In the genomic region with DNA sequence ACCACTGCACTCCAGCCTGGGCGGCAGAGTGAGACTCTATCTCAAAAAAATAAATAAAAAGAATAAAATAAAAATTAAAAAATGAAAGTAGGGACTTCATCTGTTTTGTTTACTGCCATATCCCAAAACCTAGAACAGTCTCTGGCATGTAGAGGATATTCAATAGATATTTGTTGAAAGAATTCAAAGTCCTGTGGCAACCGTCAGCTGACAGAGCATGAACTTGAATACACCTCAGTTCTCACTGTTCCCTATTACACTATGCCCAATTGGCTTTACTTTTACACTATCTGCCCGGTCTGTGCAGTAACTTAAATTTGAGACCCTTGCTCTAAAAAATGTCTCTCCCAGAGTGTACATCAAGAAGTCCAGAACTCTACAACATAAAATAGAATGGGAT, we compare ENCODE assay signal across 26 cellular contexts.
"Had no signal": no experiment of that assay in that cellular context is flagged by ENCODE, and none has a peak within 500 bp of the region (broad histone marks: within the 10 kb centered on the region; RNA-seq: fewer than 3 reads in every experiment).

No MANE protein-coding gene starts in this region.

- H3K36me3 Mint-ChIP-seq: immature natural killer cell; mesothelial cell of epicardium; naive thymus-derived CD4-positive, alpha-beta T cell had no signal

- ATAC-seq: effector memory CD8-positive, alpha-beta T cell; esophagus mucosa; gastrocnemius medialis; heart right ventricle; lower lobe of right lung; naive thymus-derived CD4-positive, alpha-beta T cell had no signal

- DNase-seq: colonic mucosa; cortex of kidney; effector CD8-positive, alpha-beta T cell; effector memory CD8-positive, alpha-beta T cell; endodermal cell; erythroblast; esophagus squamous epithelium; foreskin fibroblast; foreskin melanocyte; gastrocnemius medialis; glutamatergic neuron; head of caudate nucleus; heart right ventricle; hippocampal formation; immature natural killer cell; islet precursor cell; kidney; kidney glomerular epithelial cell; left ventricle myocardium inferior; lower lobe of right lung; mesenchymal stem cell; naive thymus-derived CD4-positive, alpha-beta T cell had no signal

- H3K36me3 ChIP-seq: colonic mucosa, esophagus squamous epithelium, gastrocnemius medialis, heart right ventricle, left ventricle myocardium inferior, lower lobe of right lung had no signal

- H3K4me1 Mint-ChIP-seq: immature natural killer cell had no signal

- H3K27ac ChIP-seq: colonic mucosa, epithelial cell of prostate, esophagus squamous epithelium, gastrocnemius medialis, heart right ventricle, left ventricle myocardium inferior, lower lobe of right lung had no signal

- H3K27me3 ChIP-seq: colonic mucosa, gastrocnemius medialis, heart right ventricle had no signal

- H3K9me3 ChIP-seq: colonic mucosa, esophagus squamous epithelium, gastrocnemius medialis, heart right ventricle, left ventricle myocardium inferior, lower lobe of right lung had no signal

- H3K4me3 ChIP-seq: colonic mucosa, esophagus squamous epithelium, gastrocnemius medialis, heart right ventricle, left ventricle myocardium inferior, lower lobe of right lung had no signal

- H3K27me3 Mint-ChIP-seq: dendritic cell treated with granulocyte-macrophage colony-stimulating factor and Interleukin-4, amounts not matched to agents 40 ng/mL and 50 ng/mL, for 4 days; effector memory CD8-positive, alpha-beta T cell had no signal

- H3K9me3 Mint-ChIP-seq: dendritic cell treated with granulocyte-macrophage colony-stimulating factor and Interleukin-4, amounts not matched to agents 40 ng/mL and 50 ng/mL, for 4 days; effector memory CD8-positive, alpha-beta T cell; endodermal cell; mesothelial cell of epicardium; naive thymus-derived CD4-positive, alpha-beta T cell had no signal

- H3K4me1 ChIP-seq: colonic mucosa, lower lobe of right lung had no signal

- H3K4me3 Mint-ChIP-seq: dendritic cell treated with granulocyte-macrophage colony-stimulating factor and Interleukin-4, amounts not matched to agents 40 ng/mL and 50 ng/mL, for 4 days; effector memory CD8-positive, alpha-beta T cell; endodermal cell; immature natural killer cell; mesothelial cell of epicardium; naive thymus-derived CD4-positive, alpha-beta T cell had no signal

- H3K27ac Mint-ChIP-seq: dendritic cell treated with granulocyte-macrophage colony-stimulating factor and Interleukin-4, amounts not matched to agents 40 ng/mL and 50 ng/mL, for 4 days; effector memory CD8-positive, alpha-beta T cell; endodermal cell; immature natural killer cell; mesothelial cell of epicardium; naive thymus-derived CD4-positive, alpha-beta T cell had no signal
